In genomic region chr16:86718118-86718517, GRCh38 we compare ENCODE assay signal across 2 cellular contexts.
TF ChIP-seq lines count a peak whose summit lies in the region.

No MANE protein-coding gene starts in this region.

TF ChIP-seq in GM23338, 12 proteins besides CTCF, POLR2A, EP300 and RAD21 (continued from another document):
- TF ChIP-seq REST (IDR thresholded peaks at IDR 0.05; ENCODE audit: unreplicated experiment) (no peak), POLR2AphosphoS5 (IDR thresholded peaks at IDR 0.05; ENCODE audit: low read depth) (no peak), ZNF331 (CRISPR knock-in tag; IDR thresholded peaks at IDR 0.05; ENCODE audit: low read depth) (no peak), EZH2 (IDR thresholded peaks at IDR 0.05; ENCODE audit: low read depth, unreplicated experiment) (no peak), CREB1 (CRISPR knock-in tag; IDR thresholded peaks at IDR 0.05; ENCODE audit: low read depth) (no peak), JUNB (IDR thresholded peaks at IDR 0.05; ENCODE audit: unreplicated experiment) (no peak), EZH2phosphoT487 (IDR thresholded peaks at IDR 0.05; ENCODE audit: unreplicated experiment) (no peak)
- TF ChIP-seq, protein P1, sequence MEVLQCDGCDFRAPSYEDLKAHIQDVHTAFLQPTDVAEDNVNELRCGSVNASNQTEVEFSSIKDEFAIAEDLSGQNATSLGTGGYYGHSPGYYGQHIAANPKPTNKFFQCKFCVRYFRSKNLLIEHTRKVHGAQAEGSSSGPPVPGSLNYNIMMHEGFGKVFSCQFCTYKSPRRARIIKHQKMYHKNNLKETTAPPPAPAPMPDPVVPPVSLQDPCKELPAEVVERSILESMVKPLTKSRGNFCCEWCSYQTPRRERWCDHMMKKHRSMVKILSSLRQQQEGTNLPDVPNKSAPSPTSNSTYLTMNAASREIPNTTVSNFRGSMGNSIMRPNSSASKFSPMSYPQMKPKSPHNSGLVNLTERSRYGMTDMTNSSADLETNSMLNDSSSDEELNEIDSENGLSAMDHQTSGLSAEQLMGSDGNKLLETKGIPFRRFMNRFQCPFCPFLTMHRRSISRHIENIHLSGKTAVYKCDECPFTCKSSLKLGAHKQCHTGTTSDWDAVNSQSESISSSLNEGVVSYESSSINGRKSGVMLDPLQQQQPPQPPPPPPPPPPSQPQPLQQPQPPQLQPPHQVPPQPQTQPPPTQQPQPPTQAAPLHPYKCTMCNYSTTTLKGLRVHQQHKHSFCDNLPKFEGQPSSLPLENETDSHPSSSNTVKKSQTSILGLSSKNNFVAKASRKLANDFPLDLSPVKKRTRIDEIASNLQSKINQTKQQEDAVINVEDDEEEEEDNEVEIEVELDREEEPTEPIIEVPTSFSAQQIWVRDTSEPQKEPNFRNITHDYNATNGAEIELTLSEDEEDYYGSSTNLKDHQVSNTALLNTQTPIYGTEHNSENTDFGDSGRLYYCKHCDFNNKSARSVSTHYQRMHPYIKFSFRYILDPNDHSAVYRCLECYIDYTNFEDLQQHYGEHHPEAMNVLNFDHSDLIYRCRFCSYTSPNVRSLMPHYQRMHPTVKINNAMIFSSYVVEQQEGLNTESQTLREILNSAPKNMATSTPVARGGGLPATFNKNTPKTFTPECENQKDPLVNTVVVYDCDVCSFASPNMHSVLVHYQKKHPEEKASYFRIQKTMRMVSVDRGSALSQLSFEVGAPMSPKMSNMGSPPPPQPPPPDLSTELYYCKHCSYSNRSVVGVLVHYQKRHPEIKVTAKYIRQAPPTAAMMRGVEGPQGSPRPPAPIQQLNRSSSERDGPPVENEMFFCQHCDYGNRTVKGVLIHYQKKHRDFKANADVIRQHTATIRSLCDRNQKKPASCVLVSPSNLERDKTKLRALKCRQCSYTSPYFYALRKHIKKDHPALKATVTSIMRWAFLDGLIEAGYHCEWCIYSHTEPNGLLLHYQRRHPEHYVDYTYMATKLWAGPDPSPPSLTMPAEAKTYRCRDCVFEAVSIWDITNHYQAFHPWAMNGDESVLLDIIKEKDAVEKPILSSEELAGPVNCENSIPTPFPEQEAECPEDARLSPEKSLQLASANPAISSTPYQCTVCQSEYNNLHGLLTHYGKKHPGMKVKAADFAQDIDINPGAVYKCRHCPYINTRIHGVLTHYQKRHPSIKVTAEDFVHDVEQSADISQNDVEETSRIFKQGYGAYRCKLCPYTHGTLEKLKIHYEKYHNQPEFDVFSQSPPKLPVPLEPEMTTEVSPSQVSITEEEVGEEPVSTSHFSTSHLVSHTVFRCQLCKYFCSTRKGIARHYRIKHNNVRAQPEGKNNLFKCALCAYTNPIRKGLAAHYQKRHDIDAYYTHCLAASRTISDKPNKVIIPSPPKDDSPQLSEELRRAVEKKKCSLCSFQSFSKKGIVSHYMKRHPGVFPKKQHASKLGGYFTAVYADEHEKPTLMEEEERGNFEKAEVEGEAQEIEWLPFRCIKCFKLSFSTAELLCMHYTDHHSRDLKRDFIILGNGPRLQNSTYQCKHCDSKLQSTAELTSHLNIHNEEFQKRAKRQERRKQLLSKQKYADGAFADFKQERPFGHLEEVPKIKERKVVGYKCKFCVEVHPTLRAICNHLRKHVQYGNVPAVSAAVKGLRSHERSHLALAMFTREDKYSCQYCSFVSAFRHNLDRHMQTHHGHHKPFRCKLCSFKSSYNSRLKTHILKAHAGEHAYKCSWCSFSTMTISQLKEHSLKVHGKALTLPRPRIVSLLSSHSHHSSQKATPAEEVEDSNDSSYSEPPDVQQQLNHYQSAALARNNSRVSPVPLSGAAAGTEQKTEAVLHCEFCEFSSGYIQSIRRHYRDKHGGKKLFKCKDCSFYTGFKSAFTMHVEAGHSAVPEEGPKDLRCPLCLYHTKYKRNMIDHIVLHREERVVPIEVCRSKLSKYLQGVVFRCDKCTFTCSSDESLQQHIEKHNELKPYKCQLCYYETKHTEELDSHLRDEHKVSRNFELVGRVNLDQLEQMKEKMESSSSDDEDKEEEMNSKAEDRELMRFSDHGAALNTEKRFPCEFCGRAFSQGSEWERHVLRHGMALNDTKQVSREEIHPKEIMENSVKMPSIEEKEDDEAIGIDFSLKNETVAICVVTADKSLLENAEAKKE (CRISPR knock-in tag; IDR thresholded peaks at IDR 0.05) = no peak
- TF ChIP-seq, protein P2, sequence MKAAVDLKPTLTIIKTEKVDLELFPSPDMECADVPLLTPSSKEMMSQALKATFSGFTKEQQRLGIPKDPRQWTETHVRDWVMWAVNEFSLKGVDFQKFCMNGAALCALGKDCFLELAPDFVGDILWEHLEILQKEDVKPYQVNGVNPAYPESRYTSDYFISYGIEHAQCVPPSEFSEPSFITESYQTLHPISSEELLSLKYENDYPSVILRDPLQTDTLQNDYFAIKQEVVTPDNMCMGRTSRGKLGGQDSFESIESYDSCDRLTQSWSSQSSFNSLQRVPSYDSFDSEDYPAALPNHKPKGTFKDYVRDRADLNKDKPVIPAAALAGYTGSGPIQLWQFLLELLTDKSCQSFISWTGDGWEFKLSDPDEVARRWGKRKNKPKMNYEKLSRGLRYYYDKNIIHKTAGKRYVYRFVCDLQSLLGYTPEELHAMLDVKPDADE (IDR thresholded peaks at IDR 0.05) = no peak

TF ChIP-seq in GM12878, 131 proteins besides CTCF, POLR2A, EP300 and RAD21 (continued from another document):
- TF ChIP-seq, protein P3, sequence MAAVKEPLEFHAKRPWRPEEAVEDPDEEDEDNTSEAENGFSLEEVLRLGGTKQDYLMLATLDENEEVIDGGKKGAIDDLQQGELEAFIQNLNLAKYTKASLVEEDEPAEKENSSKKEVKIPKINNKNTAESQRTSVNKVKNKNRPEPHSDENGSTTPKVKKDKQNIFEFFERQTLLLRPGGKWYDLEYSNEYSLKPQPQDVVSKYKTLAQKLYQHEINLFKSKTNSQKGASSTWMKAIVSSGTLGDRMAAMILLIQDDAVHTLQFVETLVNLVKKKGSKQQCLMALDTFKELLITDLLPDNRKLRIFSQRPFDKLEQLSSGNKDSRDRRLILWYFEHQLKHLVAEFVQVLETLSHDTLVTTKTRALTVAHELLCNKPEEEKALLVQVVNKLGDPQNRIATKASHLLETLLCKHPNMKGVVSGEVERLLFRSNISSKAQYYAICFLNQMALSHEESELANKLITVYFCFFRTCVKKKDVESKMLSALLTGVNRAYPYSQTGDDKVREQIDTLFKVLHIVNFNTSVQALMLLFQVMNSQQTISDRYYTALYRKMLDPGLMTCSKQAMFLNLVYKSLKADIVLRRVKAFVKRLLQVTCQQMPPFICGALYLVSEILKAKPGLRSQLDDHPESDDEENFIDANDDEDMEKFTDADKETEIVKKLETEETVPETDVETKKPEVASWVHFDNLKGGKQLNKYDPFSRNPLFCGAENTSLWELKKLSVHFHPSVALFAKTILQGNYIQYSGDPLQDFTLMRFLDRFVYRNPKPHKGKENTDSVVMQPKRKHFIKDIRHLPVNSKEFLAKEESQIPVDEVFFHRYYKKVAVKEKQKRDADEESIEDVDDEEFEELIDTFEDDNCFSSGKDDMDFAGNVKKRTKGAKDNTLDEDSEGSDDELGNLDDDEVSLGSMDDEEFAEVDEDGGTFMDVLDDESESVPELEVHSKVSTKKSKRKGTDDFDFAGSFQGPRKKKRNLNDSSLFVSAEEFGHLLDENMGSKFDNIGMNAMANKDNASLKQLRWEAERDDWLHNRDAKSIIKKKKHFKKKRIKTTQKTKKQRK (IDR thresholded peaks at IDR 0.05; ENCODE audit: low read depth, low read length) = no peak
